In genomic region chrX:1877780-1878179, GRCh38 we compare ENCODE assay signal across 35 cellular contexts.
"Had no signal": no experiment of that assay in that cellular context is flagged by ENCODE, and none has a peak within 500 bp of the region (broad histone marks: within the 10 kb centered on the region; RNA-seq: fewer than 3 reads in every experiment).

No MANE protein-coding gene starts in this region.

- H3K27me3 Mint-ChIP-seq: activated CD4-positive, alpha-beta T cell treated with anti-CD3 and anti-CD28 coated beads, Interleukin-2, amount 10 ng/mL, durations not matched to agents 24 days and 14 days; T-helper 17 cell had no signal

- ATAC-seq: activated CD4-positive, alpha-beta T cell treated with anti-CD3 and anti-CD28 coated beads for 36 hours; activated T-helper 17 cell treated with anti-CD3 and anti-CD28 coated beads, Interleukin-2, amount 50 U/mL, for 72 hours; effector memory CD8-positive, alpha-beta T cell; foreskin keratinocyte; gastrocnemius medialis; heart left ventricle; T-helper 17 cell had no signal

- H3K4me3 ChIP-seq: esophagus muscularis mucosa, gastrocnemius medialis, heart left ventricle had no signal

- H3K27ac ChIP-seq: brain microvascular endothelial cell, esophagus muscularis mucosa, foreskin keratinocyte, gastrocnemius medialis, heart left ventricle had no signal

- H3K27me3 ChIP-seq: brain microvascular endothelial cell, foreskin keratinocyte, gastrocnemius medialis had no signal

- H3K4me1 Mint-ChIP-seq: activated CD4-positive, alpha-beta T cell treated with anti-CD3 and anti-CD28 coated beads for 36 hours; activated CD4-positive, alpha-beta T cell treated with anti-CD3 and anti-CD28 coated beads, Interleukin-2, amount 10 ng/mL, durations not matched to agents 24 days and 14 days; activated T-helper 17 cell treated with anti-CD3 and anti-CD28 coated beads, Interleukin-2, amount 50 U/mL, for 72 hours; central memory CD8-positive, alpha-beta T cell; T-helper 17 cell had no signal

- H3K4me3 Mint-ChIP-seq: activated CD4-positive, alpha-beta memory T cell treated with anti-CD3 and anti-CD28 coated beads for 36 hours; activated CD4-positive, alpha-beta T cell treated with anti-CD3 and anti-CD28 coated beads for 36 hours; activated CD4-positive, alpha-beta T cell treated with anti-CD3 and anti-CD28 coated beads, Interleukin-2, amount 10 ng/mL, durations not matched to agents 24 days and 14 days; activated naive CD8-positive, alpha-beta T cell; activated T-cell treated with anti-CD3 and anti-CD28 coated beads, Interleukin-2, amount 50 U/mL, for 24 hours; activated T-helper 17 cell treated with anti-CD3 and anti-CD28 coated beads, Interleukin-2, amount 50 U/mL, for 72 hours; central memory CD8-positive, alpha-beta T cell; effector memory CD8-positive, alpha-beta T cell; T-helper 17 cell; T-helper 2 cell treated with Interferon-gamma antibody and Interleukin-4, amounts not matched to agents 5 μg/mL and 100 μg/mL, for 36 hours had no signal

- DNase-seq: activated CD4-positive, alpha-beta memory T cell treated with anti-CD3 and anti-CD28 coated beads for 36 hours; activated CD4-positive, alpha-beta T cell treated with anti-CD3 and anti-CD28 coated beads for 36 hours; activated CD4-positive, alpha-beta T cell treated with anti-CD3 and anti-CD28 coated beads, Interleukin-2, amount 10 ng/mL, durations not matched to agents 24 days and 14 days; activated CD4-positive, CD25-positive, alpha-beta regulatory T cell; activated CD4-positive, CD25-positive, alpha-beta regulatory T cell treated with anti-CD3 and anti-CD28 coated beads, Interleukin-2, amount 50 U/mL, for 72 hours; activated CD8-positive, alpha-beta memory T cell treated with anti-CD3 and anti-CD28 coated beads, Interleukin-2, amount 50 U/mL, for 48 hours; activated effector memory CD4-positive, alpha-beta T cell treated with Interleukin-2 at 50 U/mL for 16 hours; activated gamma-delta T cell treated with Interleukin-2 at 50 U/mL for 16 hours; activated naive CD4-positive, alpha-beta T cell treated with anti-CD3 and anti-CD28 coated beads, Interleukin-2, amount 50 U/mL, for 16 hours; activated naive CD4-positive, alpha-beta T cell treated with Interleukin-2 at 50 U/mL for 16 hours; activated T-cell treated with anti-CD3 and anti-CD28 coated beads for 4 hours; activated T-cell treated with anti-CD3 and anti-CD28 coated beads, Interleukin-2, amount 50 U/mL, for 24 hours; amniotic stem cell; anterior cingulate cortex; brain microvascular endothelial cell; cortex of kidney; dermis blood vessel endothelial cell; effector CD4-positive, alpha-beta T cell; effector memory CD8-positive, alpha-beta T cell; erythroblast; foreskin keratinocyte; gastrocnemius medialis; glutamatergic neuron; heart left ventricle; T-helper 1 cell; T-helper 17 cell; T1000 had no signal

- FAIRE-seq: astrocyte, bronchial epithelial cell, colon had no signal

- H3K36me3 ChIP-seq: brain microvascular endothelial cell, esophagus muscularis mucosa, gastrocnemius medialis, heart left ventricle had no signal

- H3K27ac Mint-ChIP-seq: activated CD4-positive, alpha-beta memory T cell treated with anti-CD3 and anti-CD28 coated beads for 36 hours; activated CD4-positive, alpha-beta T cell treated with anti-CD3 and anti-CD28 coated beads for 36 hours; activated CD4-positive, alpha-beta T cell treated with anti-CD3 and anti-CD28 coated beads, Interleukin-2, amount 10 ng/mL, durations not matched to agents 24 days and 14 days; activated naive CD8-positive, alpha-beta T cell; activated T-cell treated with anti-CD3 and anti-CD28 coated beads, Interleukin-2, amount 50 U/mL, for 24 hours; activated T-helper 17 cell treated with anti-CD3 and anti-CD28 coated beads, Interleukin-2, amount 50 U/mL, for 72 hours; effector memory CD8-positive, alpha-beta T cell; T-helper 17 cell; T-helper 2 cell treated with Interferon-gamma antibody and Interleukin-4, amounts not matched to agents 5 μg/mL and 100 μg/mL, for 36 hours had no signal

- H3K4me1 ChIP-seq: esophagus muscularis mucosa, foreskin keratinocyte, gastrocnemius medialis, heart left ventricle had no signal

- H3K9me3 ChIP-seq: esophagus muscularis mucosa, gastrocnemius medialis had no signal
